In genomic region chr6:44077201-44077946, GRCh38 we compare ENCODE assay signal across 1 cellular context.
TF ChIP-seq lines count a peak whose summit lies in the region.

No MANE protein-coding gene starts in this region.

TF ChIP-seq in HepG2, 621 proteins besides CTCF, POLR2A, EP300 and RAD21 (continued from another document):
- no peak for TF ChIP-seq GRHL1 (CRISPR knock-in tag; conservative IDR thresholded peaks at IDR 0.05)
- TF ChIP-seq ZNF709 (CRISPR knock-in tag; IDR thresholded peaks at IDR 0.05): 0 out of 2 replicates have a peak, but pooled peaks have one; percentile 9
- no peak for TF ChIP-seq RBM39 (IDR thresholded peaks at IDR 0.05; ENCODE audit: low read depth, low read length, poor library complexity, severe bottlenecking)
- no peak for TF ChIP-seq ZSCAN9 (CRISPR knock-in tag; IDR thresholded peaks at IDR 0.05; ENCODE audit: borderline replicate concordance)
- TF ChIP-seq PHB2 (IDR thresholded peaks at IDR 0.05; ENCODE audit: partially characterized antibody): no peak
- TF ChIP-seq ZNF274 (CRISPR knock-in tag; IDR thresholded peaks at IDR 0.05): 0 out of 2 replicates have a peak, but pooled peaks have one; percentile 15
- 0 out of 2 replicates have a peak, but pooled peaks have one; percentile 14 for TF ChIP-seq DMAP1 (CRISPR knock-in tag; IDR thresholded peaks at IDR 0.05)
- 0 out of 2 replicates have a peak, but pooled peaks have one; percentile 37 for TF ChIP-seq ZNF564 (CRISPR knock-in tag; IDR thresholded peaks at IDR 0.05)
- no peak for TF ChIP-seq RFX1 (IDR thresholded peaks at IDR 0.05)
- TF ChIP-seq TARDBP (CRISPR knock-in tag; IDR thresholded peaks at IDR 0.05): 0 out of 2 replicates have a peak, but pooled peaks have one; percentile 17
- 0 out of 2 replicates have a peak, but pooled peaks have one; percentile 61 for TF ChIP-seq SNAPC2 (CRISPR knock-in tag; IDR thresholded peaks at IDR 0.05)
- no peak for TF ChIP-seq ZNF441 (CRISPR knock-in tag; IDR thresholded peaks at IDR 0.05; ENCODE audit: borderline replicate concordance)
